Comparison of ENCODE assay signal across 1 cellular context in genomic region chr7:107180378-107180777, GRCh38.
TF ChIP-seq lines count a peak whose summit lies in the region.

No MANE protein-coding gene starts in this region.

TF ChIP-seq in GM12878, 131 proteins besides CTCF, POLR2A, EP300 and RAD21 (continued from another document):
- TF ChIP-seq POU2F2 (IDR thresholded peaks at IDR 0.05; ENCODE audit: borderline replicate concordance, low read depth, low read length) (no peak), FOXM1 (IDR thresholded peaks at IDR 0.05; ENCODE audit: low read depth, low read length) (no peak), IKZF2 (IDR thresholded peaks at IDR 0.05) (no peak), IRF4 (IDR thresholded peaks at IDR 0.05; ENCODE audit: low read depth, low read length) (no peak), ZBTB40 (IDR thresholded peaks at IDR 0.05; ENCODE audit: borderline replicate concordance) (no peak), MTA3 (IDR thresholded peaks at IDR 0.05; ENCODE audit: borderline replicate concordance, low read length) (no peak), IRF5 (IDR thresholded peaks at IDR 0.05; ENCODE audit: borderline replicate concordance) (no peak), ZSCAN29 (IDR thresholded peaks at IDR 0.05) (no peak), E2F8 (IDR thresholded peaks at IDR 0.05; ENCODE audit: low read depth, partially characterized antibody) (no peak), PKNOX1 (IDR thresholded peaks at IDR 0.05) (no peak), ATF7 (IDR thresholded peaks at IDR 0.05; ENCODE audit: low read depth) (no peak), HDGF (IDR thresholded peaks at IDR 0.05) (no peak), RCOR1 (conservative IDR thresholded peaks at IDR 0.05; ENCODE audit: low read depth, low read length) (no peak), RAD51 (IDR thresholded peaks at IDR 0.05) (no peak), ZNF592 (IDR thresholded peaks at IDR 0.05) (no peak), YY1 (IDR thresholded peaks at IDR 0.05; ENCODE audit: low read depth, low read length) (no peak)
